ENCODE assay signal across 27 cellular contexts in the genomic region with DNA sequence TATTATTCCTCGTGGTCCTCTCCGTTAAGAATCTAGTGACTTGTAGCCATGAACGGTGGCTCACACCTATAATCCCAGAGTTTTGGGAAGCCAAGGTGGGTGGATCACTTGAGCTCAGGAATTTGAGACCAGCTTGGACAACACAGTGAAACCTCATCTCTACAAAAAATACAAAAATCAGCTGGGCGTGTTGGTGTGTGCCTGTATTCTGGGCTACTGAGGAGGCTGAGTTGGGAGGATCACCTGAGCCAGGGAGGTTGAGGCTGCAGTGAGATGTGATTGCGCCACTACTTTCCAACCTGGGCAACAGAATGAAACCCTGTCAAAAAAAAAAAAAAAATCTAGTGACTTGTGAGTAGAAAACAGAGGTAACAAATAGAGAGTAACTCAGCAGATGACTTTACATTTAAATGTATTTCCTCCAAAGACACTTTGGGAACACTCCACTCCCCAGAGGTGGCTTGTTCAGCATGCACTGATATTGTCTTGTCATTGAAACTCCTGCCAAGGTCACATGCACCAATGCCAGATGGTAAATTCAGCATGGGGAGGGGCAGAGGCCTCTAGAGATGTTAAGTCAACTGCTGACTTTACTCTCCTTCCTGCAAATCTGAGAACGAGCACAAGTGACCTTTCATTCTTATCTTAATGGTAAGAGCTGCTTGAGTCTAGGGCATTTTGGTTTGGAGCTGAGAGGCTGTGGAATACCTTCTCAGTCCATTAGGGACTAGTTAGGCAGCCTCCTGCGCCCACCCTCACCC. TPM values are rescaled to one million over a fixed set of nuclear protein-coding genes. Genes with fewer than 3 reads are reported as not detected.
DNase-seq lines count a peak whose midpoint lies in the region; ATAC-seq, FAIRE-seq and TF ChIP-seq lines count a peak whose summit lies in the region.
"Had no signal": no experiment of that assay in that cellular context is flagged by ENCODE, and none has a peak within 500 bp of the region (broad histone marks: within the 10 kb centered on the region; RNA-seq: fewer than 3 reads in every experiment).

No MANE protein-coding gene starts in this region.

- CTCF ChIA-PET in A549 (lab: Yijun Ruan, JAX) = interaction anchor here (1.0 kb wide), 1 partner anchor 288 kb away, joined by 3 read pairs; no protein-coding TSS in a partner anchor

- H3K27ac ChIP-seq in A549 = no peak overlapping the region
- H3K27ac ChIP-seq in SJCRH30 = peak overlapping the region; percentile 60
- peak overlapping the region; percentile 23 to 27 for H3K27ac ChIP-seq in kidney (ENCODE audit: low read depth in 2 of 2, low read length in 2 of 2)
- no peak overlapping the region for H3K27ac ChIP-seq in mesendoderm (ENCODE audit: low read depth, low read length)
- H3K27ac ChIP-seq in prostate gland = no peak overlapping the region
- H3K27ac ChIP-seq: RWPE1 had no signal

- DNase-seq in A549 (ENCODE audit: low read depth in 1 of 2, low spot score in 1 of 2) (no peak), SJCRH30 (no peak), kidney (no peak), mesendoderm (peak; percentile 49), NCI-H1417 treated with DMSO at 0.1 percent for 48 hours (lab: John Stamatoyannopoulos, UW) (no peak), H7 (no peak), prostate gland (ENCODE audit: low spot score) (no peak)
- DNase-seq: C1 segment of cervical spinal cord; CD4-positive, alpha-beta memory T cell; COR-L47; GDM1; NCI-H1048; NCI-H1417; NCI-H1694 treated with DMSO at 0.1 percent for 48 hours; NCI-H2081; NCI-H2227 treated with DMSO at 0.1 percent for 48 hours; NCI-H510A; NCI-H69; SIG-M5; SK-N-SH had no signal

- no peak overlapping the region for H2AK5ac ChIP-seq in mesendoderm (ENCODE audit: low read length)

- H3K18ac ChIP-seq in mesendoderm (ENCODE audit: low read length) = no peak overlapping the region

- no peaks in the 10 kb centered on the region for H3K36me3 ChIP-seq in SJCRH30
- H3K36me3 ChIP-seq in kidney (ENCODE audit: control insufficient read depth in 1 of 2, insufficient read depth in 2 of 2, low read length in 2 of 2) = no peaks in the 10 kb centered on the region
- H3K36me3 ChIP-seq in mesendoderm (ENCODE audit: control insufficient read depth, insufficient read depth, low read length) = no peaks in the 10 kb centered on the region
- H3K36me3 ChIP-seq in H7 (replicated peaks; ENCODE audit: control insufficient read depth, insufficient read depth, low read length) = no peaks in the 10 kb centered on the region
- H3K36me3 ChIP-seq in prostate gland = no peaks in the 10 kb centered on the region

- H3K79me1 ChIP-seq in mesendoderm (ENCODE audit: low read length) = no peaks in the 10 kb centered on the region

- H4K8ac ChIP-seq in mesendoderm (ENCODE audit: low read depth, low read length) = no peak overlapping the region

- H3K9me3 ChIP-seq in A549 (no peaks in the 10 kb centered on the region), SJCRH30 (replicated peaks) (peaks cover 2% of the 10 kb centered on the region; the same call in 1 of the 2 replicates), kidney (ENCODE audit: control insufficient read depth in 1 of 2, low read length in 2 of 2) (no peaks in the 10 kb centered on the region), prostate gland (no peaks in the 10 kb centered on the region)
- H3K9me3 ChIP-seq: SK-N-SH had no signal

- ATAC-seq in A549 = no peak
- ATAC-seq: GM12878, HCT116, Panc1 had no signal

- H4K5ac ChIP-seq in mesendoderm (ENCODE audit: low read length) = no peak overlapping the region

- H3K27me3 ChIP-seq in SJCRH30 (no peaks in the 10 kb centered on the region; the same call in 1 of the 2 replicates), mesendoderm (ENCODE audit: insufficient read depth, low read length, poor library complexity) (no peaks in the 10 kb centered on the region), H7 (ENCODE audit: control insufficient read depth, insufficient read depth, low read length) (no peaks in the 10 kb centered on the region), prostate gland (replicated peaks; ENCODE audit: insufficient read depth) (no peaks in the 10 kb centered on the region)

- H2BK120ac ChIP-seq in mesendoderm (ENCODE audit: low read depth, low read length) = no peak overlapping the region

- TF ChIP-seq CTCF in A549 (IDR thresholded peaks at IDR 0.05) (no peak), kidney (IDR thresholded peaks at IDR 0.05; ENCODE audit: borderline replicate concordance, extremely low read depth, insufficient read depth) (no peak), prostate gland (IDR thresholded peaks at IDR 0.05) (no peak)

- no peak for TF ChIP-seq RAD21 in A549 (conservative IDR thresholded peaks at IDR 0.05 in 1 of 2, IDR thresholded peaks at IDR 0.05 in 1 of 2)

- POLR2A ChIA-PET in A549 (lab: Yijun Ruan, JAX) = no interaction called here

- H2BK5ac ChIP-seq in mesendoderm (ENCODE audit: low read length) = no peak overlapping the region

- no peak for TF ChIP-seq POLR2A in A549 (IDR thresholded peaks at IDR 0.05; ENCODE audit: low read length)
- TF ChIP-seq POLR2A in prostate gland (IDR thresholded peaks at IDR 0.05) = no peak

- no peak overlapping the region for H3K56ac ChIP-seq in mesendoderm (ENCODE audit: low read length)

- 57% methylated on average over 7 of the region's 7 CpGs for WGBS in A549 (ENCODE audit: missing lambda C conversion rate)
- no CpG with 5 or more reads among the region's 7 CpGs for WGBS in mesendoderm (ENCODE audit: extremely low coverage, insufficient coverage, low lambda C conversion rate)
- 79% methylated on average over 7 of the region's 7 CpGs for WGBS in prostate gland

- H3K9ac ChIP-seq in kidney (ENCODE audit: low read length in 2 of 2) (no peak overlapping the region), mesendoderm (ENCODE audit: low read length) (no peak overlapping the region)
- H3K9ac ChIP-seq: SK-N-SH had no signal

- intact Hi-C loops in kidney (cut with DNase I) (no loop called here), prostate gland (cut with DNase I) (no loop called here)

- TF ChIP-seq EP300 in A549 (IDR thresholded peaks at IDR 0.05) = no peak

- no peaks in the 10 kb centered on the region for H3K79me2 ChIP-seq in mesendoderm (ENCODE audit: control insufficient read depth, insufficient read depth, low read length)

- H2BK15ac ChIP-seq in mesendoderm (replicated peaks; ENCODE audit: low read depth) = no peak overlapping the region

- FAIRE-seq in A549 (lab: Jason Lieb, UNC) (no peak), kidney (lab: Jason Lieb, UNC) (no peak)
- FAIRE-seq: A204.1, GM12878, H1 had no signal

- no peak overlapping the region for H3K4ac ChIP-seq in mesendoderm (ENCODE audit: low read depth, low read length)

- H3K23ac ChIP-seq in mesendoderm (ENCODE audit: low read length) = no peak overlapping the region

- H3K4me1 ChIP-seq in A549 = peaks cover 10% of the 10 kb centered on the region
- peaks cover 21% of the 10 kb centered on the region for H3K4me1 ChIP-seq in SJCRH30
- H3K4me1 ChIP-seq in kidney (ENCODE audit: control insufficient read depth in 1 of 2, insufficient read depth in 1 of 2, low read depth in 1 of 2, low read length in 2 of 2) = peaks cover 3 to 9% of the 10 kb centered on the region in 2 donors
- no peaks in the 10 kb centered on the region for H3K4me1 ChIP-seq in mesendoderm (ENCODE audit: control insufficient read depth, low read depth, low read length)
- H3K4me1 ChIP-seq in prostate gland (replicated peaks) = no peaks in the 10 kb centered on the region

- H3K4me3 ChIP-seq in A549 (no peak overlapping the region), SJCRH30 (no peak overlapping the region), kidney (ENCODE audit: low read length in 2 of 2) (no peak overlapping the region), mesendoderm (ENCODE audit: low read length) (no peak overlapping the region), H7 (ENCODE audit: insufficient read depth, low read depth, low read length) (no peak overlapping the region), prostate gland (no peak overlapping the region)
- H3K4me3 ChIP-seq: GM12878 had no signal

- H3K4me2 ChIP-seq in A549 (peak overlapping the region; percentile 5; the same call in 1 of the 3 replicates), mesendoderm (ENCODE audit: low read length) (no peak overlapping the region)
- H3K4me2 ChIP-seq: SK-N-SH had no signal

TF ChIP-seq in A549, 52 proteins besides CTCF, POLR2A, EP300 and RAD21 (continues in another document):
- no peak for TF ChIP-seq KDM5A (IDR thresholded peaks at IDR 0.05)
- TF ChIP-seq FOSB (CRISPR knock-in tag; IDR thresholded peaks at IDR 0.05) = no peak
- TF ChIP-seq, protein P1, sequence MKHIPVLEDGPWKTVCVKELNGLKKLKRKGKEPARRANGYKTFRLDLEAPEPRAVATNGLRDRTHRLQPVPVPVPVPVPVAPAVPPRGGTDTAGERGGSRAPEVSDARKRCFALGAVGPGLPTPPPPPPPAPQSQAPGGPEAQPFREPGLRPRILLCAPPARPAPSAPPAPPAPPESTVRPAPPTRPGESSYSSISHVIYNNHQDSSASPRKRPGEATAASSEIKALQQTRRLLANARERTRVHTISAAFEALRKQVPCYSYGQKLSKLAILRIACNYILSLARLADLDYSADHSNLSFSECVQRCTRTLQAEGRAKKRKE (CRISPR knock-in tag; IDR thresholded peaks at IDR 0.05; ENCODE audit: low read depth) = no peak
- TF ChIP-seq SMC3 (IDR thresholded peaks at IDR 0.05) = no peak

RNA-seq across cellular contexts. Expression of a gene that starts 24.9 kb away (rescaled TPM):
- polyA plus RNA-seq in A549 (2011; rRNA removed) = not detected in 2 replicates
- 0.01 and 0.03 TPM in 2 replicates for polyA plus RNA-seq in A549 (2012; cell fraction: cytosol; rRNA removed)
- not detected in 2 replicates for polyA plus RNA-seq in A549 (2012; cell fraction: nucleus; rRNA removed)
- 0.04 TPM in 1 of 3 replicates, not detected in the others for polyA plus RNA-seq in A549 (2017; fragmentation: RNase III; extraction: RNeasy Plus Mini Kit Qiagen cat#74134 plus additional on column Dnase treatment)
- polyA minus RNA-seq in A549 (2011; rRNA and poly(A)+ RNA removed) = not detected in 2 replicates
- total RNA-seq in SJCRH30 (2014; rRNA removed; shearing (Covaris generic)) = not detected in 2 replicates
- total RNA-seq in kidney = 0.13 TPM
- not detected for polyA plus RNA-seq in kidney (ENCODE audit: insufficient read depth, low read depth, low replicate concordance)
- polyA plus RNA-seq in mesendoderm (2013, experiment 1 of 2) = 0.04 TPM
- polyA plus RNA-seq in mesendoderm (2013, experiment 2 of 2) = not detected
- total RNA-seq in H7 (2014; rRNA removed; shearing (Covaris generic)) = not detected in 2 replicates
- total RNA-seq in prostate gland = 1 to 10 TPM in 1 of 2 donors, not detected in 1; 2.7 TPM
- total RNA-seq: CD4-positive, alpha-beta memory T cell; GM12878; H1 had no signal
- polyA plus RNA-seq: CD4-positive, alpha-beta memory T cell; GM12878; H1; IgD-negative memory B cell; SK-N-SH had no signal

RNA-seq across cellular contexts. Expression of a gene that starts 54.1 kb away (rescaled TPM):
- 0.85 and 1.6 TPM in 2 replicates for polyA plus RNA-seq in A549 (2011; rRNA removed)
- 0.20 and 0.34 TPM in 2 replicates for polyA plus RNA-seq in A549 (2012; cell fraction: cytosol; rRNA removed)
- 0.83 and 1.7 TPM in 2 replicates for polyA plus RNA-seq in A549 (2012; cell fraction: nucleus; rRNA removed)
- polyA plus RNA-seq in A549 (2017; fragmentation: RNase III; extraction: RNeasy Plus Mini Kit Qiagen cat#74134 plus additional on column Dnase treatment) = 0.61 to 0.67 TPM (median 0.64 TPM) in 3 replicates
- polyA minus RNA-seq in A549 (2011; rRNA and poly(A)+ RNA removed) = 0.97 and 1.1 TPM in 2 replicates
- total RNA-seq in SJCRH30 (2014; rRNA removed; shearing (Covaris generic)) = 3.1 and 5.2 TPM in 2 replicates
- total RNA-seq in kidney = 14.0 TPM
- polyA plus RNA-seq in kidney (ENCODE audit: insufficient read depth, low read depth, low replicate concordance) = 23.7 TPM
- 0.84 TPM for polyA plus RNA-seq in mesendoderm (2013, experiment 1 of 2)
- polyA plus RNA-seq in mesendoderm (2013, experiment 2 of 2) = 0.90 TPM
- total RNA-seq in H7 (2014; rRNA removed; shearing (Covaris generic)) = 0.07 and 4.1 TPM in 2 replicates
- 10 to 100 TPM; 10.7 to 26.7 TPM for total RNA-seq in prostate gland

Comparison
In these comparisons a context has a peak if more than half of its experiments do, and no peak if none do; other contexts are left out.
1. H3K27ac ChIP-seq: peak in SJCRH30 (single experiment) and kidney (2 of 2); none in A549 (0 of 2), mesendoderm (single experiment) and prostate gland (0 of 2).